Comparison of ENCODE assay signal across 1 cellular context in genomic region chr19:10936661-10937084, GRCh38.
TF ChIP-seq lines count a peak whose summit lies in the region.

No MANE protein-coding gene starts in this region.

TF ChIP-seq in HepG2, 621 proteins besides CTCF, POLR2A, EP300 and RAD21 (continues in another document):
- TF ChIP-seq GLI4 (CRISPR knock-in tag; IDR thresholded peaks at IDR 0.05; ENCODE audit: borderline replicate concordance) (no peak), MATR3 (CRISPR knock-in tag; IDR thresholded peaks at IDR 0.05) (no peak), SP2 (CRISPR knock-in tag; IDR thresholded peaks at IDR 0.05) (no peak), GATAD2A (CRISPR knock-in tag; IDR thresholded peaks at IDR 0.05) (peak; percentile 41; the same call in 1 of the 2 replicates), PRPF4 (IDR thresholded peaks at IDR 0.05; ENCODE audit: low read depth, low read length, poor library complexity, severe bottlenecking) (no peak), FOXA3 (CRISPR knock-in tag; IDR thresholded peaks at IDR 0.05) (0 out of 2 replicates have a peak, but pooled peaks have one; percentile 10), STAG1 (CRISPR knock-in tag; IDR thresholded peaks at IDR 0.05) (peak; percentile 83), AHR (CRISPR knock-in tag; IDR thresholded peaks at IDR 0.05) (no peak), KDM5B (CRISPR knock-in tag; IDR thresholded peaks at IDR 0.05; ENCODE audit: borderline replicate concordance) (0 out of 2 replicates have a peak, but pooled peaks have one; percentile 30), SOX13 (IDR thresholded peaks at IDR 0.05) (no peak), SOX13 (CRISPR knock-in tag; conservative IDR thresholded peaks at IDR 0.05 in 1 of 2, IDR thresholded peaks at IDR 0.05 in 1 of 2) (peak in 1 of 2 experiments; percentile 28; a peak in 1 of 4 replicates), RXRB (CRISPR knock-in tag; IDR thresholded peaks at IDR 0.05; ENCODE audit: borderline replicate concordance) (peak; percentile 14; the same call in 1 of the 2 replicates), ZBED4 (CRISPR knock-in tag; IDR thresholded peaks at IDR 0.05; ENCODE audit: borderline replicate concordance) (no peak), KDM3A (CRISPR knock-in tag; IDR thresholded peaks at IDR 0.05; ENCODE audit: low read depth) (0 out of 2 replicates have a peak, but pooled peaks have one; percentile 67), IKZF5 (CRISPR knock-in tag; IDR thresholded peaks at IDR 0.05) (0 out of 2 replicates have a peak, but pooled peaks have one; percentile 18), ZBTB43 (CRISPR knock-in tag; conservative IDR thresholded peaks at IDR 0.05) (no peak), ZNF501 (CRISPR knock-in tag; IDR thresholded peaks at IDR 0.05) (peak; percentile 31; the same call in 1 of the 2 replicates), JUNB (CRISPR knock-in tag; IDR thresholded peaks at IDR 0.05; ENCODE audit: borderline replicate concordance) (no peak), PPARG (CRISPR knock-in tag; conservative IDR thresholded peaks at IDR 0.05) (0 out of 2 replicates have a peak, but pooled peaks have one; percentile 23), SAP130 (CRISPR knock-in tag; IDR thresholded peaks at IDR 0.05; ENCODE audit: low read depth) (peak; percentile 50), ARID5B (CRISPR knock-in tag; IDR thresholded peaks at IDR 0.05) (0 out of 2 replicates have a peak, but pooled peaks have one; percentile 18), ZNF562 (CRISPR knock-in tag; IDR thresholded peaks at IDR 0.05; ENCODE audit: borderline replicate concordance) (no peak), ARNT (IDR thresholded peaks at IDR 0.05) (no peak), TEAD3 (CRISPR knock-in tag; optimal IDR thresholded peaks at IDR 0.05; ENCODE audit: borderline replicate concordance) (peak; percentile 65), ZBTB37 (CRISPR knock-in tag; IDR thresholded peaks at IDR 0.05) (no peak), ZNF362 (CRISPR knock-in tag; IDR thresholded peaks at IDR 0.05; ENCODE audit: borderline replicate concordance) (peak; percentile 98), ZNF350 (CRISPR knock-in tag; IDR thresholded peaks at IDR 0.05; ENCODE audit: borderline replicate concordance, low read depth) (0 out of 2 replicates have a peak, but pooled peaks have one; percentile 21), NRL (CRISPR knock-in tag; IDR thresholded peaks at IDR 0.05; ENCODE audit: borderline replicate concordance) (no peak), MYPOP (CRISPR knock-in tag; IDR thresholded peaks at IDR 0.05) (no peak), MIXL1 (CRISPR knock-in tag; IDR thresholded peaks at IDR 0.05) (0 out of 2 replicates have a peak, but pooled peaks have one; percentile 50), SMC3 (IDR thresholded peaks at IDR 0.05; ENCODE audit: low read length) (peak; percentile 79), ZNF710 (CRISPR knock-in tag; IDR thresholded peaks at IDR 0.05; ENCODE audit: borderline replicate concordance) (no peak), MAZ (IDR thresholded peaks at IDR 0.05; ENCODE audit: borderline replicate concordance, low read depth, low read length) (0 out of 2 replicates have a peak, but pooled peaks have one; percentile 23), MAZ (CRISPR knock-in tag; IDR thresholded peaks at IDR 0.05; ENCODE audit: low read depth) (no peak), MED1 (CRISPR knock-in tag; IDR thresholded peaks at IDR 0.05) (no peak), TBX2 (CRISPR knock-in tag; IDR thresholded peaks at IDR 0.05; ENCODE audit: borderline replicate concordance) (no peak), ZGPAT (CRISPR knock-in tag; IDR thresholded peaks at IDR 0.05) (peak; percentile 44; the same call in 1 of the 2 replicates), ERF (CRISPR knock-in tag; IDR thresholded peaks at IDR 0.05) (peak; percentile 65; the same call in 1 of the 2 replicates), ZMAT5 (CRISPR knock-in tag; IDR thresholded peaks at IDR 0.05; ENCODE audit: borderline replicate concordance, low read depth) (no peak), ZNF441 (CRISPR knock-in tag; IDR thresholded peaks at IDR 0.05; ENCODE audit: borderline replicate concordance) (peak; percentile 99), THAP11 (CRISPR knock-in tag; IDR thresholded peaks at IDR 0.05) (peak; percentile 39; the same call in 1 of the 2 replicates)
